ENCODE assay signal across 8 cellular contexts in genomic region chr13:20525601-20526544, GRCh38. TPM values are rescaled to one million over a fixed set of nuclear protein-coding genes. Genes with fewer than 3 reads are reported as not detected.
DNase-seq lines count a peak whose midpoint lies in the region; ATAC-seq and TF ChIP-seq lines count a peak whose summit lies in the region.

Gene CRYL1, minus strand, starts transcription at chr13:20525857. Its CDS starts 63 bp downstream, at chr13:20525794.

- intact Hi-C loops in CD4-positive, alpha-beta memory T cell (cut with micrococcal nuclease), result loop anchor here (1.0 to 2.0 kb wide), 4 partner anchors 41 to 247 kb away; partner anchors contain the start of genes EEF1AKMT1 and IFT88
- intact Hi-C loops in PC-9 (cut with micrococcal nuclease; ENCODE audit: unreplicated experiment), result loop anchor here (2.0 kb wide), 1 partner anchor 41 kb away; the partner anchor contains the start of gene IFT88

- peak within 1 kb of the TSS; percentile 95 for H3K4me2 ChIP-seq in PC-9

- POLR2A ChIA-PET in CD4-positive, alpha-beta memory T cell (lab: Charles Lee; ENCODE audit: partially characterized antibody), result interaction anchor here (0.6 to 2.7 kb wide), 12 partner anchors 11 to 377 kb away, joined by 3 to 9 read pairs (median 4); partner anchors contain the start of genes EEF1AKMT1, IFT88, IL17D and XPO4
- POLR2A ChIA-PET in PC-9 (lab: Charles Lee; ENCODE audit: unreplicated experiment), result interaction anchor here (0.5 to 0.7 kb wide), 3 partner anchors 20 to 592 kb away, joined by 3 to 7 read pairs (median 7); no protein-coding TSS in a partner anchor

- H3K9me2 ChIP-seq in PC-9 (ENCODE audit: insufficient read depth), result no peaks in the 10 kb centered on the region

- H3K9me3 ChIP-seq in CD4-positive, alpha-beta memory T cell (ENCODE audit: control insufficient read depth in 1 of 2, low read length in 2 of 2), result no peaks in the 10 kb centered on the region
- H3K9me3 ChIP-seq in PC-9 (ENCODE audit: insufficient read depth, low read depth) (no peaks in the 10 kb centered on the region), muscle layer of colon (ENCODE audit: low read length) (no peaks in the 10 kb centered on the region)

- DNase-seq in CD4-positive, alpha-beta memory T cell, result peak; percentile 62 to 74 (median 71)
- DNase-seq in HT-29 (ENCODE audit: low spot score) (peak; percentile 85), PC-9 (peak; percentile 42 to 49)
- peak; percentile 86 for DNase-seq in activated T-cell treated with anti-CD3 and anti-CD28 coated beads, Interleukin-2, amount 50 U/mL, for 24 hours
- DNase-seq in stimulated activated CD8-positive, alpha-beta memory T cell treated with anti-CD3 and anti-CD28 coated beads, Interleukin-7, amount 100 ng/mL, for 1 hour (ENCODE audit: low read depth in 2 of 2), result peak; percentile 44

- no peak for TF ChIP-seq CTCF in PC-9 (conservative IDR thresholded peaks at IDR 0.05)

- H3K36me3 Mint-ChIP-seq in CD4-positive, alpha-beta memory T cell, result no peaks in the 10 kb centered on the region
- H3K36me3 Mint-ChIP-seq in activated T-cell treated with anti-CD3 and anti-CD28 coated beads, Interleukin-2, amount 50 U/mL, for 24 hours (ENCODE audit: low read depth), result no peaks in the 10 kb centered on the region

- peak; percentile 76 for ATAC-seq in GM19463 (IDR thresholded peaks at IDR 0.05; ENCODE audit: unreplicated experiment)
- peak; percentile 91 for ATAC-seq in esophagus mucosa

- H3K27me3 ChIP-seq in CD4-positive, alpha-beta memory T cell (ENCODE audit: insufficient read depth, low read length), result no peaks in the 10 kb centered on the region
- H3K27me3 ChIP-seq in PC-9 (ENCODE audit: insufficient read depth, low read depth) (no peaks in the 10 kb centered on the region), muscle layer of colon (ENCODE audit: control insufficient read depth in 1 of 2, insufficient read depth in 2 of 2, low read length in 2 of 2) (no peaks in the 10 kb centered on the region)

- no peaks in the 10 kb centered on the region for H4K20me1 ChIP-seq in PC-9 (ENCODE audit: insufficient read depth)

- peaks cover 0 to 2% (median 0%) of the 10 kb centered on the region in 8 donors for H3K9me3 Mint-ChIP-seq in CD4-positive, alpha-beta memory T cell
- no peaks in the 10 kb centered on the region for H3K9me3 Mint-ChIP-seq in activated T-cell treated with anti-CD3 and anti-CD28 coated beads, Interleukin-2, amount 50 U/mL, for 24 hours

- peak within 1 kb of the TSS; percentile 86 for H3K9ac ChIP-seq in muscle layer of colon (ENCODE audit: low read length)

- peak within 1 kb of the TSS; percentile 88 to 97 (median 92) for H3K4me3 Mint-ChIP-seq in CD4-positive, alpha-beta memory T cell
- H3K4me3 Mint-ChIP-seq in activated T-cell treated with anti-CD3 and anti-CD28 coated beads, Interleukin-2, amount 50 U/mL, for 24 hours, result peak within 1 kb of the TSS; percentile 85

- peak within 1 kb of the TSS; percentile 99 for H2AFZ ChIP-seq in PC-9

- peak within 1 kb of the TSS; percentile 49 to 83 for H3K4me3 ChIP-seq in CD4-positive, alpha-beta memory T cell (ENCODE audit: low read length in 2 of 2)
- H3K4me3 ChIP-seq in PC-9, result peak within 1 kb of the TSS; percentile 71
- peak within 1 kb of the TSS; percentile 69 to 97 for H3K4me3 ChIP-seq in muscle layer of colon (ENCODE audit: low read depth in 1 of 2, low read length in 2 of 2)

- peaks cover 14% of the 10 kb centered on the region for H3K4me1 ChIP-seq in CD4-positive, alpha-beta memory T cell (ENCODE audit: insufficient read depth, low read length)
- H3K4me1 ChIP-seq in PC-9 (replicated peaks; ENCODE audit: insufficient read depth) (peaks cover 8% of the 10 kb centered on the region), muscle layer of colon (ENCODE audit: insufficient read depth, low read length) (peaks cover 7% of the 10 kb centered on the region)

- peaks cover 17% of the 10 kb centered on the region; the same call in 1 of the 2 replicates for H3F3A ChIP-seq in PC-9 (ENCODE audit: insufficient read depth, low read depth)

- peak within 1 kb of the TSS; percentile 73 for H3K27ac ChIP-seq in CD4-positive, alpha-beta memory T cell (ENCODE audit: low read depth, low read length)
- H3K27ac ChIP-seq in PC-9, result peak within 1 kb of the TSS; percentile 53
- H3K27ac ChIP-seq in muscle layer of colon (ENCODE audit: low read depth, low read length), result peak within 1 kb of the TSS; percentile 73

- no peaks in the 10 kb centered on the region for H3K36me3 ChIP-seq in CD4-positive, alpha-beta memory T cell (ENCODE audit: insufficient read depth, low read length)
- H3K36me3 ChIP-seq in PC-9 (ENCODE audit: low read depth) (no peaks in the 10 kb centered on the region), muscle layer of colon (ENCODE audit: insufficient read depth, low read length) (no peaks in the 10 kb centered on the region)

- peak within 1 kb of the TSS; percentile 65 to 97 (median 89) for H3K27ac Mint-ChIP-seq in CD4-positive, alpha-beta memory T cell
- H3K27ac Mint-ChIP-seq in activated T-cell treated with anti-CD3 and anti-CD28 coated beads, Interleukin-2, amount 50 U/mL, for 24 hours, result peak within 1 kb of the TSS; percentile 97

- no peaks in the 10 kb centered on the region for H3K79me2 ChIP-seq in PC-9 (ENCODE audit: low read depth)

- H3K27me3 Mint-ChIP-seq in CD4-positive, alpha-beta memory T cell, result peaks cover 0 to 5% of the 10 kb centered on the region in 2 donors
- no peaks in the 10 kb centered on the region for H3K27me3 Mint-ChIP-seq in activated T-cell treated with anti-CD3 and anti-CD28 coated beads, Interleukin-2, amount 50 U/mL, for 24 hours

- no TSS peak for BruUV-seq in PC-9 (replicated peaks; lab: Mats Ljungman, UMichigan)

- H3K4me1 Mint-ChIP-seq in CD4-positive, alpha-beta memory T cell, result peaks cover 12 to 29% (median 22%) of the 10 kb centered on the region in 4 donors
- H3K4me1 Mint-ChIP-seq in activated T-cell treated with anti-CD3 and anti-CD28 coated beads, Interleukin-2, amount 50 U/mL, for 24 hours (ENCODE audit: low read depth), result peaks cover 46% of the 10 kb centered on the region

- CTCF ChIA-PET in CD4-positive, alpha-beta memory T cell (lab: Charles Lee; ENCODE audit: partially characterized antibody), result interaction anchor here (1.3 to 1.7 kb wide), 4 partner anchors 33 to 304 kb away, joined by 3 to 5 read pairs (median 4); no protein-coding TSS in a partner anchor
- CTCF ChIA-PET in PC-9 (lab: Charles Lee), result no interaction called here

RNA-seq across cellular contexts. Expression of gene CRYL1, which starts in this region (rescaled TPM):
- total RNA-seq in CD4-positive, alpha-beta memory T cell, result 10 to 100 TPM; 18.1 to 22.1 TPM
- 10 to 100 TPM; 40.1 to 59.1 TPM for polyA plus RNA-seq in CD4-positive, alpha-beta memory T cell
- total RNA-seq in HT-29 (2014; rRNA removed; shearing (Covaris generic)), result 10.2 and 11.1 TPM in 2 replicates
- total RNA-seq in PC-9 (2021), result 8.4 and 8.7 TPM in 2 replicates
- total RNA-seq in esophagus mucosa, result 30.1 TPM

Comparison
In these comparisons a context has a peak if more than half of its experiments do, and no peak if none do; other contexts are left out.
1. Peak in every context shown above with its lines: DNase-seq, ATAC-seq, H3K4me3 ChIP-seq and H3K27ac ChIP-seq.